1 cellular context compared by ENCODE assay signal in the genomic region with DNA sequence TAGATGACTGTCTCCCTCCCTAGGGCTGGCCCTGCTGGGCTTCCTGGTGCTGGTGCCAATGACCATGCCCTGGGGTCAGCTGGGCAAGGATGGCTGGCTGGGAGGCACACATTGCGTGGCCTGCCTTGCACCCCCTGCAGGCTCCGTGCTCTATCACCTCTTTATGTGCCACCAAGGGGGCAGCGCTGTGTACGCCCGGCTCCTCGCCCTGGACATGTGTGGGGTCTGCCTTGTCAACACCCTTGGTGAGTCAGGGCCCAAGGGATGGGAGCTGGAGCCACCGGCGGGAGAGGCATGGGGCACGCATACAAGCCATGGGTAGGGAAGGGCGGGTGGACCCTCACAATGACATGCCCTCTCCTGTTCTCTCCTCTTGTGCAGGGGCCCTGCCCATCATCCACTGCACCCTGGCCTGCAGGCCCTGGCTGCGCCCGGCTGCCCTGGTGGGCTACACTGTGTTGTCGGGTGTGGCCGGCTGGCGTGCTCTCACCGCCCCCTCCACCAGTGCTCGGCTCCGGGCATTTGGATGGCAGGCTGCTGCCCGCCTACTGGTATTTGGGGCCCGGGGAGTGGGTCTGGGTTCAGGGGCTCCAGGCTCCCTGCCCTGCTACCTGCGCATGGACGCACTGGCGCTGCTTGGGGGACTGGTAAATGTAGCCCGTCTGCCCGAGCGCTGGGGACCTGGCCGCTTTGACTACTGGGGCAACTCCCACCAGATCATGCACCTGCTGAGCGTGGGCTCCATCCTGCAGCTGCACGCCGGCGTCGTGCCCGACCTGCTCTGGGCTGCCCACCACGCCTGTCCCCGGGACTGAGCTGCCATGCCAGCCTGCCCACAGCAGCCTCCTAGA.
TF ChIP-seq lines count a peak whose summit lies in the region.

No MANE protein-coding gene starts in this region.

TF ChIP-seq in GM23338, 12 proteins besides CTCF, POLR2A, EP300 and RAD21 (continued from another document):
- no peak for TF ChIP-seq EZH2 (IDR thresholded peaks at IDR 0.05; ENCODE audit: low read depth, unreplicated experiment)
- no peak for TF ChIP-seq REST (IDR thresholded peaks at IDR 0.05; ENCODE audit: unreplicated experiment)
- no peak for TF ChIP-seq ZNF462 (CRISPR knock-in tag; IDR thresholded peaks at IDR 0.05)
- no peak for TF ChIP-seq ZNF331 (CRISPR knock-in tag; IDR thresholded peaks at IDR 0.05; ENCODE audit: low read depth)
- TF ChIP-seq ZNF114 (CRISPR knock-in tag; IDR thresholded peaks at IDR 0.05): no peak
- no peak; the same call in 1 of the 2 replicates for TF ChIP-seq POLR2AphosphoS5 (IDR thresholded peaks at IDR 0.05; ENCODE audit: low read depth)
- TF ChIP-seq JUNB (IDR thresholded peaks at IDR 0.05; ENCODE audit: unreplicated experiment): no peak
